Comparison of ENCODE assay signal across 1 cellular context in genomic region chr21:43313221-43313938, GRCh38.
TF ChIP-seq lines count a peak whose summit lies in the region.

No MANE protein-coding gene starts in this region.

TF ChIP-seq in WTC11, 78 proteins besides CTCF, POLR2A, EP300 and RAD21:
- TF ChIP-seq GABPB1 (CRISPR knock-in tag; IDR thresholded peaks at IDR 0.05) (no peak), ZNF416 (CRISPR knock-in tag; IDR thresholded peaks at IDR 0.05) (no peak), PRRX2 (CRISPR knock-in tag; IDR thresholded peaks at IDR 0.05) (no peak), AR (CRISPR knock-in tag; IDR thresholded peaks at IDR 0.05) (no peak), ZNF219 (CRISPR knock-in tag; IDR thresholded peaks at IDR 0.05; ENCODE audit: borderline replicate concordance) (no peak), OVOL2 (CRISPR knock-in tag; IDR thresholded peaks at IDR 0.05; ENCODE audit: borderline replicate concordance) (no peak), AFF4 (CRISPR knock-in tag; IDR thresholded peaks at IDR 0.05; ENCODE audit: borderline replicate concordance) (no peak)
- TF ChIP-seq, protein P1, sequence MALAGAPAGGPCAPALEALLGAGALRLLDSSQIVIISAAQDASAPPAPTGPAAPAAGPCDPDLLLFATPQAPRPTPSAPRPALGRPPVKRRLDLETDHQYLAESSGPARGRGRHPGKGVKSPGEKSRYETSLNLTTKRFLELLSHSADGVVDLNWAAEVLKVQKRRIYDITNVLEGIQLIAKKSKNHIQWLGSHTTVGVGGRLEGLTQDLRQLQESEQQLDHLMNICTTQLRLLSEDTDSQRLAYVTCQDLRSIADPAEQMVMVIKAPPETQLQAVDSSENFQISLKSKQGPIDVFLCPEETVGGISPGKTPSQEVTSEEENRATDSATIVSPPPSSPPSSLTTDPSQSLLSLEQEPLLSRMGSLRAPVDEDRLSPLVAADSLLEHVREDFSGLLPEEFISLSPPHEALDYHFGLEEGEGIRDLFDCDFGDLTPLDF (CRISPR knock-in tag; IDR thresholded peaks at IDR 0.05), result no peak
- TF ChIP-seq, protein P2, sequence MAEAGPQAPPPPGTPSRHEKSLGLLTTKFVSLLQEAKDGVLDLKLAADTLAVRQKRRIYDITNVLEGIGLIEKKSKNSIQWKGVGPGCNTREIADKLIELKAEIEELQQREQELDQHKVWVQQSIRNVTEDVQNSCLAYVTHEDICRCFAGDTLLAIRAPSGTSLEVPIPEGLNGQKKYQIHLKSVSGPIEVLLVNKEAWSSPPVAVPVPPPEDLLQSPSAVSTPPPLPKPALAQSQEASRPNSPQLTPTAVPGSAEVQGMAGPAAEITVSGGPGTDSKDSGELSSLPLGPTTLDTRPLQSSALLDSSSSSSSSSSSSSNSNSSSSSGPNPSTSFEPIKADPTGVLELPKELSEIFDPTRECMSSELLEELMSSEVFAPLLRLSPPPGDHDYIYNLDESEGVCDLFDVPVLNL (CRISPR knock-in tag; IDR thresholded peaks at IDR 0.05; ENCODE audit: borderline replicate concordance, low read depth), result no peak
